ENCODE assay signal across 1 cellular context in genomic region chr11:5716518-5716917, GRCh38.
TF ChIP-seq lines count a peak whose summit lies in the region.

No MANE protein-coding gene starts in this region.

TF ChIP-seq in K562, 482 proteins besides CTCF, POLR2A, EP300 and RAD21:
- TF ChIP-seq, protein P1, sequence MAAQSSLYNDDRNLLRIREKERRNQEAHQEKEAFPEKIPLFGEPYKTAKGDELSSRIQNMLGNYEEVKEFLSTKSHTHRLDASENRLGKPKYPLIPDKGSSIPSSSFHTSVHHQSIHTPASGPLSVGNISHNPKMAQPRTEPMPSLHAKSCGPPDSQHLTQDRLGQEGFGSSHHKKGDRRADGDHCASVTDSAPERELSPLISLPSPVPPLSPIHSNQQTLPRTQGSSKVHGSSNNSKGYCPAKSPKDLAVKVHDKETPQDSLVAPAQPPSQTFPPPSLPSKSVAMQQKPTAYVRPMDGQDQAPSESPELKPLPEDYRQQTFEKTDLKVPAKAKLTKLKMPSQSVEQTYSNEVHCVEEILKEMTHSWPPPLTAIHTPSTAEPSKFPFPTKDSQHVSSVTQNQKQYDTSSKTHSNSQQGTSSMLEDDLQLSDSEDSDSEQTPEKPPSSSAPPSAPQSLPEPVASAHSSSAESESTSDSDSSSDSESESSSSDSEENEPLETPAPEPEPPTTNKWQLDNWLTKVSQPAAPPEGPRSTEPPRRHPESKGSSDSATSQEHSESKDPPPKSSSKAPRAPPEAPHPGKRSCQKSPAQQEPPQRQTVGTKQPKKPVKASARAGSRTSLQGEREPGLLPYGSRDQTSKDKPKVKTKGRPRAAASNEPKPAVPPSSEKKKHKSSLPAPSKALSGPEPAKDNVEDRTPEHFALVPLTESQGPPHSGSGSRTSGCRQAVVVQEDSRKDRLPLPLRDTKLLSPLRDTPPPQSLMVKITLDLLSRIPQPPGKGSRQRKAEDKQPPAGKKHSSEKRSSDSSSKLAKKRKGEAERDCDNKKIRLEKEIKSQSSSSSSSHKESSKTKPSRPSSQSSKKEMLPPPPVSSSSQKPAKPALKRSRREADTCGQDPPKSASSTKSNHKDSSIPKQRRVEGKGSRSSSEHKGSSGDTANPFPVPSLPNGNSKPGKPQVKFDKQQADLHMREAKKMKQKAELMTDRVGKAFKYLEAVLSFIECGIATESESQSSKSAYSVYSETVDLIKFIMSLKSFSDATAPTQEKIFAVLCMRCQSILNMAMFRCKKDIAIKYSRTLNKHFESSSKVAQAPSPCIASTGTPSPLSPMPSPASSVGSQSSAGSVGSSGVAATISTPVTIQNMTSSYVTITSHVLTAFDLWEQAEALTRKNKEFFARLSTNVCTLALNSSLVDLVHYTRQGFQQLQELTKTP (IDR thresholded peaks at IDR 0.05; ENCODE audit: low read depth in 1 of 2, partially characterized antibody in 2 of 2) = peak in 1 of 2 experiments; percentile 98
- peak; percentile 29; the same call in 1 of the 2 replicates for TF ChIP-seq ZNF184 (CRISPR knock-in tag; IDR thresholded peaks at IDR 0.05)
